In genomic region chr19:11738746-11739620, GRCh38 we compare ENCODE assay signal across 8 cellular contexts. TPM values are rescaled to one million over a fixed set of nuclear protein-coding genes. Genes with fewer than 3 reads are reported as not detected.
DNase-seq lines count a peak whose midpoint lies in the region; ATAC-seq, FAIRE-seq and TF ChIP-seq lines count a peak whose summit lies in the region.

ZNF823 (minus strand) TSS chr19:11738946; CDS start chr19:11738819, 127 bp downstream.

- intact Hi-C loops in gastrocnemius medialis (cut with DNase I; ENCODE audit: low total_unique reads): loop anchor here (1.0 kb wide), 2 partner anchors 28 to 296 kb away; partner anchors contain the start of gene ZNF433

- no peaks in the 10 kb centered on the region for H3K36me3 ChIP-seq in gastrocnemius medialis

- H3K27me3 ChIP-seq in gastrocnemius medialis: no peaks in the 10 kb centered on the region

- FAIRE-seq in A204.1 (lab: Jason Lieb, UNC): peak; percentile 99

- no peak for TF ChIP-seq CTCF in gastrocnemius medialis (IDR thresholded peaks at IDR 0.05 in 4 of 5, conservative IDR thresholded peaks at IDR 0.05 in 1 of 5)

- peaks cover 8 to 14% of the 10 kb centered on the region in 2 donors for H3K4me1 ChIP-seq in gastrocnemius medialis

- in situ Hi-C loops in gastrocnemius medialis (cut with MboI; ENCODE audit: low sequenced_read_pairs in 4 of 4): no loop called here

- no peaks in the 10 kb centered on the region for H3K9me3 ChIP-seq in gastrocnemius medialis

- peak within 1 kb of the TSS; percentile 77 to 88 (median 82) for H3K27ac ChIP-seq in gastrocnemius medialis

- ATAC-seq in HG03064 (IDR thresholded peaks at IDR 0.05; ENCODE audit: low read depth, unreplicated experiment) (peak; percentile 70), gastrocnemius medialis (peak; percentile 99)

- H3K4me3 ChIP-seq in iPS-11a (ENCODE audit: low read depth, low read length) (peak within 1 kb of the TSS; percentile 70), gastrocnemius medialis (peak within 1 kb of the TSS; percentile 82 to 96 (median 87))

- TF ChIP-seq POLR2A in GM18526 (IDR thresholded peaks at IDR 0.05; ENCODE audit: extremely low read depth, insufficient read length): peak; percentile 64
- peak; percentile 46 to 59 for TF ChIP-seq POLR2A in gastrocnemius medialis (IDR thresholded peaks at IDR 0.05)

- DNase-seq in NCI-H2107 (lab: John Stamatoyannopoulos, UW) (peak; percentile 98), UCSD-AML1 (lab: John Stamatoyannopoulos, UW; ENCODE audit: unreplicated experiment) (peak; percentile 95), brain pericyte (ENCODE audit: low read depth, low spot score) (peak; percentile 88), gastrocnemius medialis (peak; percentile 96 to 97)

RNA-seq across cellular contexts. Expression of gene ZNF823, which starts in this region (rescaled TPM):
- 1 to 10 TPM; 1.4 to 4.1 (median 2.6) TPM for total RNA-seq in gastrocnemius medialis

Comparison
In these comparisons a context has a peak if more than half of its experiments do, and no peak if none do; other contexts are left out.
1. Peak in every context shown above with its lines: DNase-seq, ATAC-seq, H3K4me3 ChIP-seq and H3K27ac ChIP-seq.